17 cellular contexts compared by ENCODE assay signal in the genomic region with DNA sequence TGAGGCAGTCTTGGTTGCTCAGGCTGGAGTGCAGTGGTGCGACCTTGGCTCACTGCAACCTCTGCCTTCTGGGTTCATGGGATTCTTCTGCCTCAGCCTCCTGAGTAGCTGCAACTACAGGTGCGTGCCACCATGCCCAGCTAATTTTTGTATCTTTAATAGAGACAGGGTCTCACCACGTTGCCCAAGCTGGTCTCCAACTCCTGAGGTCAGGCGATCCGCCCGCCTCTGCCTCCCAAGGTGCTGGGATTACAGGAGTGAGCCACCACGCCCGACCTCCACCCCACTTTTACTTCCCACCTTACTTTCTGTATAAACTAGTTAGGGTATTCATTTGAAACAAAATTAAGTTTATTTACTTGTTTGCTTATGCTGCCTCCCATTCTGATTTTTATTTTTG.
DNase-seq lines count a peak whose midpoint lies in the region; ATAC-seq, FAIRE-seq and TF ChIP-seq lines count a peak whose summit lies in the region.
"Had no signal": no experiment of that assay in that cellular context is flagged by ENCODE, and none has a peak within 500 bp of the region (broad histone marks: within the 10 kb centered on the region; RNA-seq: fewer than 3 reads in every experiment).

No MANE protein-coding gene starts in this region.

- no peak overlapping the region for H3K56ac ChIP-seq in mesendoderm (ENCODE audit: low read length)

- SMC1A ChIA-PET in GM12878 (lab: Charles Lee; ENCODE audit: uncharacterized antibody, unreplicated experiment): interaction anchor here (1.4 kb wide), 1 partner anchor 10 kb away, joined by 5 read pairs; no protein-coding TSS in a partner anchor

- H3K9me3 ChIP-seq in HEK293 (ENCODE audit: control insufficient read depth, insufficient read depth, low read depth, low read length): no peaks in the 10 kb centered on the region
- no peaks in the 10 kb centered on the region for H3K9me3 ChIP-seq in GM12878 (replicated peaks; ENCODE audit: control insufficient read depth, insufficient read depth, low read length)
- H3K9me3 ChIP-seq in mesenchymal stem cell (ENCODE audit: control insufficient read depth, low read length): no peaks in the 10 kb centered on the region
- H3K9me3 ChIP-seq: HAP-1 had no signal

- H2AK5ac ChIP-seq in mesendoderm (ENCODE audit: low read length): no peak overlapping the region
- H2AK5ac ChIP-seq in mesenchymal stem cell (ENCODE audit: low read length, severe bottlenecking): no peak overlapping the region

- DNase-seq in GM23338 (ENCODE audit: low spot score): no peak
- DNase-seq in GM12878 (ENCODE audit: low read depth, low spot score): no peak
- DNase-seq in mesendoderm: no peak
- no peak for DNase-seq in mesenchymal stem cell
- no peak for DNase-seq in hepatic stellate cell (ENCODE audit: low spot score)
- DNase-seq in GM19239 (ENCODE audit: insufficient read length, low spot score): no peak
- DNase-seq: C1 segment of cervical spinal cord; Calu3; CD4-positive, alpha-beta memory T cell; COR-L47; DMS53; DMS79 treated with DMSO at 0.1 percent for 48 hours; GF-D8; GM23248 had no signal

- no peak overlapping the region for H3K4me3 ChIP-seq in GM23338
- H3K4me3 ChIP-seq in HEK293 (ENCODE audit: low read depth, low read length): no peak overlapping the region
- H3K4me3 ChIP-seq in GM12878: no peak overlapping the region
- H3K4me3 ChIP-seq in mesendoderm (ENCODE audit: low read length): no peak overlapping the region
- no peak overlapping the region for H3K4me3 ChIP-seq in mesenchymal stem cell (ENCODE audit: insufficient read depth in 1 of 2, low read depth in 1 of 2, low read length in 2 of 2)
- H3K4me3 ChIP-seq: GM23248, HAP-1 had no signal

- no peaks in the 10 kb centered on the region for H4K20me1 ChIP-seq in GM23338 (replicated peaks; ENCODE audit: insufficient read depth)
- peaks cover 6% of the 10 kb centered on the region for H4K20me1 ChIP-seq in GM12878 (ENCODE audit: control insufficient read depth, insufficient read depth)

- no peak overlapping the region for H3K14ac ChIP-seq in mesenchymal stem cell (ENCODE audit: low read length in 2 of 2)

- ATAC-seq in GM23338 (no peak), GM12878 (no peak)

- H3K4me3 Mint-ChIP-seq in GM23338: no peak overlapping the region
- H3K4me3 Mint-ChIP-seq: CD4-positive, alpha-beta memory T cell had no signal

- no peak overlapping the region for H2BK5ac ChIP-seq in mesendoderm (ENCODE audit: low read length)
- no peak overlapping the region for H2BK5ac ChIP-seq in mesenchymal stem cell (ENCODE audit: low read depth, low read length, poor library complexity, severe bottlenecking)

- CTCF ChIA-PET in HEK293 (lab: Yijun Ruan, JAX) (interaction anchor here (1.0 kb wide), 1 partner anchor 11 kb away, joined by 3 read pairs; no protein-coding TSS in a partner anchor), GM12878 (lab: Yijun Ruan, JAX) (interaction anchor here (1.5 kb wide), 1 partner anchor 29 kb away, joined by 3 read pairs; no protein-coding TSS in a partner anchor)

- no peaks in the 10 kb centered on the region for H3K9me2 ChIP-seq in GM23338 (ENCODE audit: insufficient read depth)

- no peak for TF ChIP-seq RAD21 in GM12878 (IDR thresholded peaks at IDR 0.05; ENCODE audit: insufficient read depth, low read depth, low read length)

- TF ChIP-seq CTCF in GM23338 (conservative IDR thresholded peaks at IDR 0.05; ENCODE audit: low read depth in 2 of 2): no peak
- TF ChIP-seq CTCF in HEK293 (tag by site-specific recombination; IDR thresholded peaks at IDR 0.05): no peak
- no peak for TF ChIP-seq CTCF in GM12878 (IDR thresholded peaks at IDR 0.05 in 2 of 3, conservative IDR thresholded peaks at IDR 0.05 in 1 of 3; ENCODE audit: control insufficient read depth in 2 of 3, extremely low read depth in 1 of 3, insufficient read depth in 1 of 3, low read depth in 3 of 3, low read length in 3 of 3)

- no peaks in the 10 kb centered on the region for H3K79me1 ChIP-seq in mesendoderm (ENCODE audit: low read length)
- H3K79me1 ChIP-seq in mesenchymal stem cell (replicated peaks; ENCODE audit: low read length, poor library complexity, severe bottlenecking): peaks cover 18% of the 10 kb centered on the region

- H3K4me1 ChIP-seq in GM23338 (ENCODE audit: insufficient read depth): peaks cover 26% of the 10 kb centered on the region
- H3K4me1 ChIP-seq in HEK293 (ENCODE audit: control insufficient read depth, insufficient read depth, low read length): no peaks in the 10 kb centered on the region
- H3K4me1 ChIP-seq in GM12878 (ENCODE audit: control insufficient read depth, insufficient read depth, low read length): peaks cover 14% of the 10 kb centered on the region
- peaks cover 5% of the 10 kb centered on the region for H3K4me1 ChIP-seq in mesendoderm (ENCODE audit: control insufficient read depth, low read depth, low read length)
- H3K4me1 ChIP-seq in mesenchymal stem cell (ENCODE audit: control insufficient read depth, insufficient read depth, low read depth, low read length): peaks cover 4% of the 10 kb centered on the region

- H3K4me1 Mint-ChIP-seq in GM23338: peaks cover 32% of the 10 kb centered on the region

- intact Hi-C loops in GM12878 (cut with micrococcal nuclease; ENCODE audit: unreplicated experiment): no loop called here

- 97% methylated on average over 8 of the region's 8 CpGs for WGBS in GM12878 (ENCODE audit: insufficient coverage, insufficient replicate concordance, low lambda C conversion rate, missing lambda C conversion rate)
- no CpG with 5 or more reads among the region's 8 CpGs for WGBS in mesendoderm (ENCODE audit: extremely low coverage, insufficient coverage, low lambda C conversion rate)
- WGBS in mesenchymal stem cell: 87% methylated on average over 3 of the region's 8 CpGs

- H2BK12ac ChIP-seq in mesenchymal stem cell (ENCODE audit: low read length in 2 of 2): no peak overlapping the region

- no peak for TF ChIP-seq POLR2A in GM12878 (IDR thresholded peaks at IDR 0.05; ENCODE audit: low read depth, low read length)

- H2BK15ac ChIP-seq in mesendoderm (replicated peaks; ENCODE audit: low read depth) (no peak overlapping the region), mesenchymal stem cell (ENCODE audit: low read depth, poor library complexity, severe bottlenecking) (no peak overlapping the region)

- BruUV-seq in GM12878 (replicated peaks; lab: Mats Ljungman, UMichigan): no TSS peak

- TF ChIP-seq EP300 in GM12878 (IDR thresholded peaks at IDR 0.05; ENCODE audit: borderline replicate concordance in 1 of 2, control insufficient read depth in 1 of 2, low read depth in 2 of 2, low read length in 2 of 2): no peak

- H3K18ac ChIP-seq in mesendoderm (ENCODE audit: low read length): no peak overlapping the region
- H3K18ac ChIP-seq in mesenchymal stem cell (ENCODE audit: low read depth in 1 of 2, low read length in 2 of 2): no peak overlapping the region

- FAIRE-seq in GM12878 (lab: Jason Lieb, UNC): no peak
- no peak for FAIRE-seq in GM19239 (lab: Jason Lieb, UNC)
- FAIRE-seq: GM12892 had no signal

- H3K27ac ChIP-seq in GM23338 (ENCODE audit: low read depth): no peak overlapping the region
- no peak overlapping the region for H3K27ac ChIP-seq in HEK293 (ENCODE audit: extremely low read depth, low read depth, low read length)
- no peak overlapping the region for H3K27ac ChIP-seq in GM12878 (ENCODE audit: control insufficient read depth, insufficient read depth)
- no peak overlapping the region for H3K27ac ChIP-seq in mesendoderm (ENCODE audit: low read depth, low read length)
- no peak overlapping the region for H3K27ac ChIP-seq in mesenchymal stem cell (ENCODE audit: low read length, poor library complexity, severe bottlenecking)
- H3K27ac ChIP-seq: GM23248 had no signal

- no peak overlapping the region for H4K5ac ChIP-seq in mesendoderm (ENCODE audit: low read length)

- in situ Hi-C loops in GM12878 (cut with MboI): no loop called here

- H2AFZ ChIP-seq in GM23338: no peak overlapping the region
- H2AFZ ChIP-seq in GM12878 (ENCODE audit: control insufficient read depth, low read depth, low read length): no peak overlapping the region
- H2AFZ ChIP-seq in mesenchymal stem cell (ENCODE audit: low read depth, low read length): no peak overlapping the region
- H2AFZ ChIP-seq: GM23248 had no signal

- no peak overlapping the region for H4K91ac ChIP-seq in mesenchymal stem cell (ENCODE audit: low read length)

- H3K27ac Mint-ChIP-seq in GM23338: peak overlapping the region; percentile 59; the same call in 1 of the 2 replicates

- H3K4ac ChIP-seq in mesendoderm (ENCODE audit: low read depth, low read length): no peak overlapping the region
- no peak overlapping the region for H3K4ac ChIP-seq in mesenchymal stem cell (ENCODE audit: low read depth in 1 of 2, low read length in 2 of 2)

- RAD21 ChIA-PET in GM12878 (lab: Charles Lee; ENCODE audit: unreplicated experiment): no interaction called here

- H3K36me3 ChIP-seq in GM23338 (ENCODE audit: insufficient read depth): no peaks in the 10 kb centered on the region
- no peaks in the 10 kb centered on the region; a peak in 1 of 3 replicates for H3K36me3 ChIP-seq in HEK293 (ENCODE audit: control insufficient read depth in 2 of 2, insufficient read depth in 1 of 2, low read length in 2 of 2)
- peaks cover 2 to 23% of the 10 kb centered on the region in 2 experiments for H3K36me3 ChIP-seq in GM12878 (ENCODE audit: control insufficient read depth in 2 of 2, insufficient read depth in 2 of 2, low read length in 1 of 2)
- H3K36me3 ChIP-seq in mesendoderm (ENCODE audit: control insufficient read depth, insufficient read depth, low read length): no peaks in the 10 kb centered on the region
- H3K36me3 ChIP-seq in mesenchymal stem cell (ENCODE audit: control insufficient read depth in 1 of 2, insufficient read depth in 2 of 2, low read depth in 1 of 2, low read length in 2 of 2): peaks cover 7 to 34% of the 10 kb centered on the region in 2 experiments
- H3K36me3 ChIP-seq: HAP-1 had no signal

- H3K36me3 Mint-ChIP-seq in GM23338 (ENCODE audit: low read depth): no peaks in the 10 kb centered on the region; the same call in 2 of the 3 replicates

- H2BK120ac ChIP-seq in mesendoderm (ENCODE audit: low read depth, low read length) (no peak overlapping the region), mesenchymal stem cell (ENCODE audit: low read depth, low read length) (no peak overlapping the region)

- no peaks in the 10 kb centered on the region for H3F3A ChIP-seq in GM23338 (replicated peaks; ENCODE audit: low read depth)

- H3K79me2 ChIP-seq in GM23338 (replicated peaks; ENCODE audit: insufficient read depth): peaks cover 45% of the 10 kb centered on the region
- peaks cover 68% of the 10 kb centered on the region for H3K79me2 ChIP-seq in GM12878 (ENCODE audit: control insufficient read depth, insufficient read depth, low read length)
- no peaks in the 10 kb centered on the region for H3K79me2 ChIP-seq in mesendoderm (ENCODE audit: control insufficient read depth, insufficient read depth, low read length)

- POLR2A ChIA-PET in HEK293 (lab: Yijun Ruan, JAX) (no interaction called here), GM12878 (lab: Charles Lee) (no interaction called here)

- H3K27me3 ChIP-seq in GM23338 (ENCODE audit: insufficient read depth) (no peaks in the 10 kb centered on the region), GM12878 (replicated peaks in 1 of 2; ENCODE audit: control insufficient read depth in 2 of 2, insufficient read depth in 2 of 2, low read length in 1 of 2) (no peaks in the 10 kb centered on the region), mesendoderm (ENCODE audit: insufficient read depth, low read length, poor library complexity) (no peaks in the 10 kb centered on the region), mesenchymal stem cell (ENCODE audit: control insufficient read depth in 1 of 2, insufficient read depth in 1 of 2, low read length in 2 of 2) (no peaks in the 10 kb centered on the region)

- H4K8ac ChIP-seq in mesendoderm (ENCODE audit: low read depth, low read length) (peak overlapping the region; percentile 56), mesenchymal stem cell (ENCODE audit: low read length) (no peak overlapping the region)

- no peak overlapping the region for H3K4me2 ChIP-seq in GM23338
- H3K4me2 ChIP-seq in GM12878 (ENCODE audit: control insufficient read depth, insufficient read depth): no peak overlapping the region
- no peak overlapping the region for H3K4me2 ChIP-seq in mesendoderm (ENCODE audit: low read length)
- H3K4me2 ChIP-seq in mesenchymal stem cell (ENCODE audit: low read length, poor library complexity, severe bottlenecking): no peak overlapping the region

- H3K9ac ChIP-seq in GM12878 (ENCODE audit: control insufficient read depth, insufficient read depth, low read length): no peak overlapping the region
- no peak overlapping the region for H3K9ac ChIP-seq in mesendoderm (ENCODE audit: low read length)
- H3K9ac ChIP-seq in mesenchymal stem cell (ENCODE audit: low read length): no peak overlapping the region
- H3K9ac ChIP-seq: GM23248 had no signal

- H3K27me3 Mint-ChIP-seq in GM23338 (ENCODE audit: insufficient read depth, low read depth, poor library complexity): peaks cover 8% of the 10 kb centered on the region
- H3K27me3 Mint-ChIP-seq: CD4-positive, alpha-beta memory T cell had no signal

- H3K9me3 Mint-ChIP-seq in GM23338: no peaks in the 10 kb centered on the region; the same call in 2 of the 3 replicates

- H3K23ac ChIP-seq in mesendoderm (ENCODE audit: low read length): no peak overlapping the region
- H3K23ac ChIP-seq in mesenchymal stem cell (ENCODE audit: low read length in 2 of 2): no peak overlapping the region
